1 cellular context compared by ENCODE assay signal in the genomic region with DNA sequence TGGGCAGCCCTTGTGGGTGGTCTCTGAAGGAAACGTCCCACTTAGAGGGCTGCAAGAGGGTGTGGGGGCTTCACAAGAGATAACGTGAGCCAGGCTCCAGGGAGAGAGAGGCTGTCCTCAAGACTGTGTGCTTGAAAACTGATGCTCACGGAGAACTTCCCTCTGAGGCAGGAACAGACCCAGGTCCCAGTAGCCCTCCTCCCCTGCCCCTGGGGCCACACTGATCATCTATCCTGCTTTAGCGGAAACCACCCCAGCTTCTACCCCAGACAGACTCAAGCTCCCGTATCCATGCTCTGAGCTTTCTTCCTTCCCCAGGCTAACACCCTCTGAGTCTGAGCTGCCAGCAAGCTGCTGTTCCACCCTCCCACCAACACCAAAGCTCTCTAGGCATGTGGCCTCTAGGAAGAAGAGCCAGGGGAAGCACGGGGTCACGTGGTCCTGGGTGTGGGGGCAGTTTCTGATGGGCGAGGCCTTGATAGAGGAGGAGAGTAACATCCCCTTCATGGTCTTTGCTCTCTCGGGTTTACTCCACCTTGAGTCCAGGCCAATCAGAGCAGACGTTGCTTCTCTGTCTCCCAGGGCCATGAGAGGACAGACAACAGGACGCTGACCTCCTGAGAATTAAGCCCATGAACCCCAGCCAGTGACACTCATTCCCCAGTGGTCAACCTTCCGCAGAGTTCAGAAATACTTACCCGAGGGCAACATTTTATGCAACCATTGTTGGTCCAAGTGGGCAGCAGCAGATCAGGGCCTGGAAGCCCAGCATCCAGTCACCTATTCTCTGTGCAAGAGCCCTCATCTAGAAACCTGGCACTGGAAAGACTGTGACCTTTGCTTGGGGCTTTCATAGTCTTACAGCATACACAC.
TF ChIP-seq lines count a peak whose summit lies in the region.

No MANE protein-coding gene starts in this region.

TF ChIP-seq in HepG2, 621 proteins besides CTCF, POLR2A, EP300 and RAD21 (continued from another document and continues in another):
- TF ChIP-seq, protein P1, sequence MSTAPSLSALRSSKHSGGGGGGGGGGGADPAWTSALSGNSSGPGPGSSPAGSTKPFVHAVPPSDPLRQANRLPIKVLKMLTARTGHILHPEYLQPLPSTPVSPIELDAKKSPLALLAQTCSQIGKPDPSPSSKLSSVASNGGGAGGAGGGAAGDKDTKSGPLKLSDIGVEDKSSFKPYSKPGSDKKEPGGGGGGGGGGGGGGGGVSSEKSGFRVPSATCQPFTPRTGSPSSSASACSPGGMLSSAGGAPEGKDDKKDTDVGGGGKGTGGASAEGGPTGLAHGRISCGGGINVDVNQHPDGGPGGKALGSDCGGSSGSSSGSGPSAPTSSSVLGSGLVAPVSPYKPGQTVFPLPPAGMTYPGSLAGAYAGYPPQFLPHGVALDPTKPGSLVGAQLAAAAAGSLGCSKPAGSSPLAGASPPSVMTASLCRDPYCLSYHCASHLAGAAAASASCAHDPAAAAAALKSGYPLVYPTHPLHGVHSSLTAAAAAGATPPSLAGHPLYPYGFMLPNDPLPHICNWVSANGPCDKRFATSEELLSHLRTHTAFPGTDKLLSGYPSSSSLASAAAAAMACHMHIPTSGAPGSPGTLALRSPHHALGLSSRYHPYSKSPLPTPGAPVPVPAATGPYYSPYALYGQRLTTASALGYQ (CRISPR knock-in tag; IDR thresholded peaks at IDR 0.05) = peak; percentile 86; the same call in 1 of the 2 replicates
- TF ChIP-seq TCF7L2 (IDR thresholded peaks at IDR 0.05; ENCODE audit: low read depth, low read length) (no peak), ZNF20 (CRISPR knock-in tag; IDR thresholded peaks at IDR 0.05) (peak; percentile 26; the same call in 1 of the 2 replicates), SRF (IDR thresholded peaks at IDR 0.05; ENCODE audit: low read depth, low read length) (peak; percentile 32; the same call in 1 of the 2 replicates), ARID2 (CRISPR knock-in tag; IDR thresholded peaks at IDR 0.05; ENCODE audit: borderline replicate concordance) (peak; percentile 90; the same call in 1 of the 2 replicates), ZNF331 (CRISPR knock-in tag; IDR thresholded peaks at IDR 0.05) (peak; percentile 97), SP5 (CRISPR knock-in tag; IDR thresholded peaks at IDR 0.05; ENCODE audit: borderline replicate concordance, low read depth) (peak; percentile 89), EZH2 (conservative IDR thresholded peaks at IDR 0.05; ENCODE audit: low read depth, low read length) (no peak), HDAC6 (IDR thresholded peaks at IDR 0.05; ENCODE audit: low read depth, low read length) (peak; percentile 64; the same call in 1 of the 2 replicates), HOXA9 (CRISPR knock-in tag; IDR thresholded peaks at IDR 0.05; ENCODE audit: borderline replicate concordance) (no peak), HHEX (CRISPR knock-in tag; IDR thresholded peaks at IDR 0.05) (peak; percentile 28; the same call in 1 of the 2 replicates), LCORL (IDR thresholded peaks at IDR 0.05) (peak; percentile 71; the same call in 1 of the 2 replicates), LCORL (CRISPR knock-in tag; IDR thresholded peaks at IDR 0.05) (no peak), ZBTB3 (CRISPR knock-in tag; IDR thresholded peaks at IDR 0.05; ENCODE audit: borderline replicate concordance, low read depth) (peak; percentile 93), MED1 (CRISPR knock-in tag; IDR thresholded peaks at IDR 0.05) (peak; percentile 97), ARNT2 (CRISPR knock-in tag; IDR thresholded peaks at IDR 0.05; ENCODE audit: low read depth) (peak; percentile 99), SNAI1 (CRISPR knock-in tag; IDR thresholded peaks at IDR 0.05; ENCODE audit: borderline replicate concordance) (peak; percentile 91; the same call in 1 of the 2 replicates), ZNF124 (CRISPR knock-in tag; IDR thresholded peaks at IDR 0.05) (peak; percentile 95), ZNF776 (CRISPR knock-in tag; IDR thresholded peaks at IDR 0.05) (peak; percentile 87), NFIC (IDR thresholded peaks at IDR 0.05; ENCODE audit: low read length) (no peak), TEAD2 (CRISPR knock-in tag; IDR thresholded peaks at IDR 0.05) (no peak), SMAD3 (CRISPR knock-in tag; IDR thresholded peaks at IDR 0.05) (peak; percentile 99), MYNN (CRISPR knock-in tag; IDR thresholded peaks at IDR 0.05; ENCODE audit: low read depth) (peak; percentile 93), CENPT (CRISPR knock-in tag; IDR thresholded peaks at IDR 0.05; ENCODE audit: low read depth) (no peak), MEIS1 (CRISPR knock-in tag; IDR thresholded peaks at IDR 0.05; ENCODE audit: borderline replicate concordance) (peak; percentile 77), SIN3B (IDR thresholded peaks at IDR 0.05; ENCODE audit: low read length) (peak; percentile 59), ZSCAN12 (CRISPR knock-in tag; IDR thresholded peaks at IDR 0.05) (peak; percentile 56; the same call in 1 of the 2 replicates), SAP130 (CRISPR knock-in tag; IDR thresholded peaks at IDR 0.05; ENCODE audit: low read depth) (peak; percentile 100), ZNF263 (CRISPR knock-in tag; IDR thresholded peaks at IDR 0.05) (peak; percentile 74)
- TF ChIP-seq, protein P2, sequence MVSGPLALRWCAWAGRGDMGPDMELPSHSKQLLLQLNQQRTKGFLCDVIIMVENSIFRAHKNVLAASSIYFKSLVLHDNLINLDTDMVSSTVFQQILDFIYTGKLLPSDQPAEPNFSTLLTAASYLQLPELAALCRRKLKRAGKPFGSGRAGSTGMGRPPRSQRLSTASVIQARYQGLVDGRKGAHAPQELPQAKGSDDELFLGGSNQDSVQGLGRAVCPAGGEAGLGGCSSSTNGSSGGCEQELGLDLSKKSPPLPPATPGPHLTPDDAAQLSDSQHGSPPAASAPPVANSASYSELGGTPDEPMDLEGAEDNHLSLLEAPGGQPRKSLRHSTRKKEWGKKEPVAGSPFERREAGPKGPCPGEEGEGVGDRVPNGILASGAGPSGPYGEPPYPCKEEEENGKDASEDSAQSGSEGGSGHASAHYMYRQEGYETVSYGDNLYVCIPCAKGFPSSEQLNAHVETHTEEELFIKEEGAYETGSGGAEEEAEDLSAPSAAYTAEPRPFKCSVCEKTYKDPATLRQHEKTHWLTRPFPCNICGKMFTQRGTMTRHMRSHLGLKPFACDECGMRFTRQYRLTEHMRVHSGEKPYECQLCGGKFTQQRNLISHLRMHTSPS (CRISPR knock-in tag; IDR thresholded peaks at IDR 0.05; ENCODE audit: low read depth) = peak; percentile 97
- TF ChIP-seq, protein P3, sequence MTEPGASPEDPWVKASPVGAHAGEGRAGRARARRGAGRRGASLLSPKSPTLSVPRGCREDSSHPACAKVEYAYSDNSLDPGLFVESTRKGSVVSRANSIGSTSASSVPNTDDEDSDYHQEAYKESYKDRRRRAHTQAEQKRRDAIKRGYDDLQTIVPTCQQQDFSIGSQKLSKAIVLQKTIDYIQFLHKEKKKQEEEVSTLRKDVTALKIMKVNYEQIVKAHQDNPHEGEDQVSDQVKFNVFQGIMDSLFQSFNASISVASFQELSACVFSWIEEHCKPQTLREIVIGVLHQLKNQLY (CRISPR knock-in tag; IDR thresholded peaks at IDR 0.05) = peak; percentile 97
- TF ChIP-seq, protein P4, sequence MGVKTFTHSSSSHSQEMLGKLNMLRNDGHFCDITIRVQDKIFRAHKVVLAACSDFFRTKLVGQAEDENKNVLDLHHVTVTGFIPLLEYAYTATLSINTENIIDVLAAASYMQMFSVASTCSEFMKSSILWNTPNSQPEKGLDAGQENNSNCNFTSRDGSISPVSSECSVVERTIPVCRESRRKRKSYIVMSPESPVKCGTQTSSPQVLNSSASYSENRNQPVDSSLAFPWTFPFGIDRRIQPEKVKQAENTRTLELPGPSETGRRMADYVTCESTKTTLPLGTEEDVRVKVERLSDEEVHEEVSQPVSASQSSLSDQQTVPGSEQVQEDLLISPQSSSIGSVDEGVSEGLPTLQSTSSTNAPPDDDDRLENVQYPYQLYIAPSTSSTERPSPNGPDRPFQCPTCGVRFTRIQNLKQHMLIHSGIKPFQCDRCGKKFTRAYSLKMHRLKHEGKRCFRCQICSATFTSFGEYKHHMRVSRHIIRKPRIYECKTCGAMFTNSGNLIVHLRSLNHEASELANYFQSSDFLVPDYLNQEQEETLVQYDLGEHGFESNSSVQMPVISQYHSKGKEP (CRISPR knock-in tag; IDR thresholded peaks at IDR 0.05) = 0 out of 2 replicates have a peak, but pooled peaks have one; percentile 87
- TF ChIP-seq, protein P5, sequence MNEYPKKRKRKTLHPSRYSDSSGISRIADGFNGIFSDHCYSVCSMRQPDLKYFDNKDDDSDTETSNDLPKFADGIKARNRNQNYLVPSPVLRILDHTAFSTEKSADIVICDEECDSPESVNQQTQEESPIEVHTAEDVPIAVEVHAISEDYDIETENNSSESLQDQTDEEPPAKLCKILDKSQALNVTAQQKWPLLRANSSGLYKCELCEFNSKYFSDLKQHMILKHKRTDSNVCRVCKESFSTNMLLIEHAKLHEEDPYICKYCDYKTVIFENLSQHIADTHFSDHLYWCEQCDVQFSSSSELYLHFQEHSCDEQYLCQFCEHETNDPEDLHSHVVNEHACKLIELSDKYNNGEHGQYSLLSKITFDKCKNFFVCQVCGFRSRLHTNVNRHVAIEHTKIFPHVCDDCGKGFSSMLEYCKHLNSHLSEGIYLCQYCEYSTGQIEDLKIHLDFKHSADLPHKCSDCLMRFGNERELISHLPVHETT (CRISPR knock-in tag; conservative IDR thresholded peaks at IDR 0.05) = peak; percentile 96
- TF ChIP-seq, protein P6, sequence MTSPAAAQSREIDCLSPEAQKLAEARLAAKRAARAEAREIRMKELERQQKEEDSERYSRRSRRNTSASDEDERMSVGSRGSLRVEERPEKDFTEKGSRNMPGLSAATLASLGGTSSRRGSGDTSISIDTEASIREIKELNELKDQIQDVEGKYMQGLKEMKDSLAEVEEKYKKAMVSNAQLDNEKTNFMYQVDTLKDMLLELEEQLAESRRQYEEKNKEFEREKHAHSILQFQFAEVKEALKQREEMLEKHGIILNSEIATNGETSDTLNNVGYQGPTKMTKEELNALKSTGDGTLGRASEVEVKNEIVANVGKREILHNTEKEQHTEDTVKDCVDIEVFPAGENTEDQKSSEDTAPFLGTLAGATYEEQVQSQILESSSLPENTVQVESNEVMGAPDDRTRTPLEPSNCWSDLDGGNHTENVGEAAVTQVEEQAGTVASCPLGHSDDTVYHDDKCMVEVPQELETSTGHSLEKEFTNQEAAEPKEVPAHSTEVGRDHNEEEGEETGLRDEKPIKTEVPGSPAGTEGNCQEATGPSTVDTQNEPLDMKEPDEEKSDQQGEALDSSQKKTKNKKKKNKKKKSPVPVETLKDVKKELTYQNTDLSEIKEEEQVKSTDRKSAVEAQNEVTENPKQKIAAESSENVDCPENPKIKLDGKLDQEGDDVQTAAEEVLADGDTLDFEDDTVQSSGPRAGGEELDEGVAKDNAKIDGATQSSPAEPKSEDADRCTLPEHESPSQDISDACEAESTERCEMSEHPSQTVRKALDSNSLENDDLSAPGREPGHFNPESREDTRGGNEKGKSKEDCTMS (CRISPR knock-in tag; conservative IDR thresholded peaks at IDR 0.05) = peak; percentile 80; the same call in 1 of the 2 replicates
- TF ChIP-seq, protein P7, sequence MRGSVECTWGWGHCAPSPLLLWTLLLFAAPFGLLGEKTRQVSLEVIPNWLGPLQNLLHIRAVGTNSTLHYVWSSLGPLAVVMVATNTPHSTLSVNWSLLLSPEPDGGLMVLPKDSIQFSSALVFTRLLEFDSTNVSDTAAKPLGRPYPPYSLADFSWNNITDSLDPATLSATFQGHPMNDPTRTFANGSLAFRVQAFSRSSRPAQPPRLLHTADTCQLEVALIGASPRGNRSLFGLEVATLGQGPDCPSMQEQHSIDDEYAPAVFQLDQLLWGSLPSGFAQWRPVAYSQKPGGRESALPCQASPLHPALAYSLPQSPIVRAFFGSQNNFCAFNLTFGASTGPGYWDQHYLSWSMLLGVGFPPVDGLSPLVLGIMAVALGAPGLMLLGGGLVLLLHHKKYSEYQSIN (CRISPR knock-in tag; IDR thresholded peaks at IDR 0.05; ENCODE audit: borderline replicate concordance) = no peak
- TF ChIP-seq, protein P8, sequence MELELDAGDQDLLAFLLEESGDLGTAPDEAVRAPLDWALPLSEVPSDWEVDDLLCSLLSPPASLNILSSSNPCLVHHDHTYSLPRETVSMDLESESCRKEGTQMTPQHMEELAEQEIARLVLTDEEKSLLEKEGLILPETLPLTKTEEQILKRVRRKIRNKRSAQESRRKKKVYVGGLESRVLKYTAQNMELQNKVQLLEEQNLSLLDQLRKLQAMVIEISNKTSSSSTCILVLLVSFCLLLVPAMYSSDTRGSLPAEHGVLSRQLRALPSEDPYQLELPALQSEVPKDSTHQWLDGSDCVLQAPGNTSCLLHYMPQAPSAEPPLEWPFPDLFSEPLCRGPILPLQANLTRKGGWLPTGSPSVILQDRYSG (CRISPR knock-in tag; IDR thresholded peaks at IDR 0.05) = peak; percentile 18; the same call in 1 of the 2 replicates
- TF ChIP-seq, protein P9, sequence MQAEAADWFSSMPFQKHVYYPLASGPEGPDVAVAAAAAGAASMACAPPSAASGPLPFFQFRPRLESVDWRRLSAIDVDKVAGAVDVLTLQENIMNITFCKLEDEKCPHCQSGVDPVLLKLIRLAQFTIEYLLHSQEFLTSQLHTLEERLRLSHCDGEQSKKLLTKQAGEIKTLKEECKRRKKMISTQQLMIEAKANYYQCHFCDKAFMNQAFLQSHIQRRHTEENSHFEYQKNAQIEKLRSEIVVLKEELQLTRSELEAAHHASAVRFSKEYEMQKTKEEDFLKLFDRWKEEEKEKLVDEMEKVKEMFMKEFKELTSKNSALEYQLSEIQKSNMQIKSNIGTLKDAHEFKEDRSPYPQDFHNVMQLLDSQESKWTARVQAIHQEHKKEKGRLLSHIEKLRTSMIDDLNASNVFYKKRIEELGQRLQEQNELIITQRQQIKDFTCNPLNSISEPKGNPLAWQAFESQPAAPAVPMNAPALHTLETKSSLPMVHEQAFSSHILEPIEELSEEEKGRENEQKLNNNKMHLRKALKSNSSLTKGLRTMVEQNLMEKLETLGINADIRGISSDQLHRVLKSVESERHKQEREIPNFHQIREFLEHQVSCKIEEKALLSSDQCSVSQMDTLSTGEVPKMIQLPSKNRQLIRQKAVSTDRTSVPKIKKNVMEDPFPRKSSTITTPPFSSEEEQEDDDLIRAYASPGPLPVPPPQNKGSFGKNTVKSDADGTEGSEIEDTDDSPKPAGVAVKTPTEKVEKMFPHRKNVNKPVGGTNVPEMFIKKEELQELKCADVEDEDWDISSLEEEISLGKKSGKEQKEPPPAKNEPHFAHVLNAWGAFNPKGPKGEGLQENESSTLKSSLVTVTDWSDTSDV (CRISPR knock-in tag; IDR thresholded peaks at IDR 0.05) = no peak
- TF ChIP-seq, protein P10, sequence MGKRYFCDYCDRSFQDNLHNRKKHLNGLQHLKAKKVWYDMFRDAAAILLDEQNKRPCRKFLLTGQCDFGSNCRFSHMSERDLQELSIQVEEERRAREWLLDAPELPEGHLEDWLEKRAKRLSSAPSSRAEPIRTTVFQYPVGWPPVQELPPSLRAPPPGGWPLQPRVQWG (CRISPR knock-in tag; IDR thresholded peaks at IDR 0.05; ENCODE audit: borderline replicate concordance, low read depth) = no peak
- TF ChIP-seq, protein P11, sequence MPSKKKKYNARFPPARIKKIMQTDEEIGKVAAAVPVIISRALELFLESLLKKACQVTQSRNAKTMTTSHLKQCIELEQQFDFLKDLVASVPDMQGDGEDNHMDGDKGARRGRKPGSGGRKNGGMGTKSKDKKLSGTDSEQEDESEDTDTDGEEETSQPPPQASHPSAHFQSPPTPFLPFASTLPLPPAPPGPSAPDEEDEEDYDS (CRISPR knock-in tag; IDR thresholded peaks at IDR 0.05) = peak; percentile 97
